ENCODE assay signal across 21 cellular contexts in genomic region chr11:86580535-86580934, GRCh38.
DNase-seq lines count a peak whose midpoint lies in the region; ATAC-seq, FAIRE-seq and TF ChIP-seq lines count a peak whose summit lies in the region.
"Had no signal": no experiment of that assay in that cellular context is flagged by ENCODE, and none has a peak within 500 bp of the region (broad histone marks: within the 10 kb centered on the region; RNA-seq: fewer than 3 reads in every experiment).

No MANE protein-coding gene starts in this region.

- intact Hi-C loops in body of pancreas (cut with DNase I) (no loop called here), right lobe of liver (cut with DNase I) (no loop called here), pancreas (cut with DNase I) (no loop called here), Right ventricle myocardium inferior (cut with DNase I) (no loop called here)

- H3K27ac ChIP-seq in body of pancreas (peak overlapping the region in 1 of 4 donors; percentile 21), right lobe of liver (no peak overlapping the region), pancreas (no peak overlapping the region)
- H3K27ac ChIP-seq: GM23248 had no signal

- no peak for FAIRE-seq in pancreas (lab: Jason Lieb, UNC)
- FAIRE-seq: G401.6, GM18507, HTR-8/SVneo had no signal

- no peak for TF ChIP-seq POLR2A in body of pancreas (IDR thresholded peaks at IDR 0.05)
- TF ChIP-seq POLR2A in right lobe of liver (IDR thresholded peaks at IDR 0.05): no peak

- H3K36me3 ChIP-seq in body of pancreas (replicated peaks in 1 of 2; ENCODE audit: insufficient read depth in 1 of 2, low read depth in 2 of 2): no peaks in the 10 kb centered on the region
- H3K36me3 ChIP-seq in right lobe of liver: no peaks in the 10 kb centered on the region
- H3K36me3 ChIP-seq in pancreas: no peaks in the 10 kb centered on the region
- H3K36me3 ChIP-seq: BE2C, HAP-1 had no signal

- in situ Hi-C loops in ACHN (cut with HindIII; ENCODE audit: low pct_ligation_motif_present, low pct_unique_long_range_greater_than_20kb, low sequenced_read_pairs): loop anchor here (25.0 kb wide), 1 partner anchor 118 kb away; no protein-coding TSS in a partner anchor

- no peaks in the 10 kb centered on the region for H3K27me3 ChIP-seq in body of pancreas
- no peaks in the 10 kb centered on the region for H3K27me3 ChIP-seq in right lobe of liver
- H3K27me3 ChIP-seq in pancreas: no peaks in the 10 kb centered on the region

- peak; percentile 43 for ATAC-seq in body of pancreas
- peak in 3 of 4 donors; percentile 36 to 61 (median 60) for ATAC-seq in right lobe of liver
- peak in 3 of 4 donors; percentile 46 to 78 (median 73) for ATAC-seq in pancreas
- no peak for ATAC-seq in HG02642 (IDR thresholded peaks at IDR 0.05; ENCODE audit: poor library complexity, unreplicated experiment)
- ATAC-seq in Right ventricle myocardium inferior: no peak

- H3K9me3 ChIP-seq in body of pancreas (no peaks in the 10 kb centered on the region), right lobe of liver (no peaks in the 10 kb centered on the region), pancreas (no peaks in the 10 kb centered on the region)
- H3K9me3 ChIP-seq: BE2C, HAP-1 had no signal

- H3K4me1 ChIP-seq in body of pancreas (peaks cover 23% of the 10 kb centered on the region), right lobe of liver (peaks cover 0 to 10% (median 0%) of the 10 kb centered on the region in 4 donors), pancreas (peaks cover 7 to 13% (median 12%) of the 10 kb centered on the region in 3 donors)
- H3K4me1 ChIP-seq: BE2C, HAP-1 had no signal

- WGBS in body of pancreas, 2 donors: 14 to 26% methylated on average over 2 of the region's 2 CpGs
- WGBS in right lobe of liver (ENCODE audit: insufficient coverage, low coverage, low lambda C conversion rate, missing lambda C conversion rate): 46% methylated on average over 2 of the region's 2 CpGs
- 16 to 36% methylated on average over 2 of the region's 2 CpGs for WGBS in pancreas, 2 donors

- no peak overlapping the region for H3K4me3 ChIP-seq in body of pancreas
- no peak overlapping the region for H3K4me3 ChIP-seq in right lobe of liver
- H3K4me3 ChIP-seq in pancreas: no peak overlapping the region
- H3K4me3 ChIP-seq: GM23248, HAP-1 had no signal

- DNase-seq in ACHN (peak; percentile 52), body of pancreas (no peak), right lobe of liver (no peak), pancreas (no peak), Right ventricle myocardium inferior (ENCODE audit: missing footprints) (no peak), cerebellar nuclear complex (lab: John Stamatoyannopoulos, UW) (no peak)
- DNase-seq: 8988T; BE2C; C1 segment of cervical spinal cord; CD4-positive, CD25-positive, alpha-beta regulatory T cell; CD8-positive, alpha-beta memory T cell; COR-L47; DMS 273 treated with DMSO at 0.1 percent for 48 hours; DMS53; GM23248; KG1 had no signal

- TF ChIP-seq CTCF in body of pancreas (IDR thresholded peaks at IDR 0.05) (no peak), right lobe of liver (IDR thresholded peaks at IDR 0.05) (no peak), pancreas (IDR thresholded peaks at IDR 0.05) (no peak)

Comparison
In these comparisons a context has a peak if more than half of its experiments do, and no peak if none do; other contexts are left out.
1. ATAC-seq: peak in body of pancreas (single experiment), right lobe of liver (3 of 4) and pancreas (3 of 4); none in HG02642 (single experiment) and Right ventricle myocardium inferior (single experiment).